ENCODE assay signal across 1 cellular context in genomic region chr15:68340711-68341671, GRCh38.
TF ChIP-seq lines count a peak whose summit lies in the region.

No MANE protein-coding gene starts in this region.

TF ChIP-seq in endothelial cell of umbilical vein, 7 proteins besides CTCF, POLR2A, EP300 and RAD21 (continued from another document):
- no peak for TF ChIP-seq MAX (IDR thresholded peaks at IDR 0.05; ENCODE audit: insufficient read depth, insufficient read length)
- TF ChIP-seq POLR2AphosphoS5 (IDR thresholded peaks at IDR 0.05; ENCODE audit: insufficient read depth, low read depth, low read length): no peak
TF ChIP-seq in endothelial cell of umbilical vein: peak in this region for 0.
